ENCODE assay signal across 8 cellular contexts in genomic region chr15:63504979-63505841, GRCh38. TPM values are rescaled to one million over a fixed set of nuclear protein-coding genes. Genes with fewer than 3 reads are reported as not detected.
DNase-seq lines count a peak whose midpoint lies in the region; ATAC-seq and TF ChIP-seq lines count a peak whose summit lies in the region.

No MANE protein-coding gene starts in this region.

- intact Hi-C loops in vagina (cut with DNase I): loop anchor here (5.0 to 10.0 kb wide), 2 partner anchors 90 to 957 kb away; partner anchors contain the start of genes FBXL22 and ZNF609

- TF ChIP-seq CTCF in foreskin fibroblast (IDR thresholded peaks at IDR 0.05; ENCODE audit: low read depth, low read length) (no peak), nephron (IDR thresholded peaks at IDR 0.05; ENCODE audit: unreplicated experiment in 3 of 3) (no peak), vagina (IDR thresholded peaks at IDR 0.05) (peak in 1 of 3 experiments; percentile 26)

- H3K9me3 ChIP-seq in vagina: no peaks in the 10 kb centered on the region

- peaks cover 74% of the 10 kb centered on the region for H3K4me1 Mint-ChIP-seq in nephron

- H3K9me3 Mint-ChIP-seq in nephron: no peaks in the 10 kb centered on the region

- TF ChIP-seq POLR2A in GM18505 (IDR thresholded peaks at IDR 0.05; ENCODE audit: borderline replicate concordance, extremely low read depth, insufficient read depth, insufficient read length) (peak; percentile 28), vagina (IDR thresholded peaks at IDR 0.05) (peak in 1 of 2 donors; percentile 7)

- peak overlapping the region; percentile 89 to 93 (median 91) for H3K4me3 Mint-ChIP-seq in nephron

- peak overlapping the region; percentile 76 to 87 for H3K4me3 ChIP-seq in foreskin fibroblast (ENCODE audit: low read depth in 1 of 2, low read length in 2 of 2)
- H3K4me3 ChIP-seq in vagina: peak overlapping the region; percentile 82 to 92

- peak overlapping the region; percentile 68 to 98 (median 86) for H3K27ac Mint-ChIP-seq in nephron

- H3K36me3 Mint-ChIP-seq in nephron (ENCODE audit: low read depth): no peaks in the 10 kb centered on the region

- no peaks in the 10 kb centered on the region for H3K36me3 ChIP-seq in vagina

- DNase-seq in AG08395 (ENCODE audit: low spot score) (peak; percentile 26), NOMO-1 treated with DMSO at 0.1 percent for 48 hours (lab: John Stamatoyannopoulos, UW; ENCODE audit: unreplicated experiment) (peak; percentile 74), activated gamma-delta T cell treated with Interleukin-2 at 50 U/mL for 16 hours (peak; percentile 34), foreskin fibroblast (peak in 1 of 2 donors; percentile 73), vagina (ENCODE audit: extremely low spot score in 2 of 2) (no peak)

- H3K27me3 ChIP-seq in vagina: no peaks in the 10 kb centered on the region

- ATAC-seq in GM18505 (IDR thresholded peaks at IDR 0.05; ENCODE audit: unreplicated experiment) (peak; percentile 10), HG03354 (IDR thresholded peaks at IDR 0.05; ENCODE audit: poor library complexity, severe bottlenecking, unreplicated experiment) (peak; percentile 10)

- H3K4me1 ChIP-seq in vagina: peaks cover 82% of the 10 kb centered on the region

- peaks cover 3% of the 10 kb centered on the region for H3K27me3 Mint-ChIP-seq in nephron (ENCODE audit: low read depth)

- peak overlapping the region; percentile 97 for H3K27ac ChIP-seq in vagina

RNA-seq across cellular contexts. Expression of gene USP3, which starts 0.8 kb away (rescaled TPM):
- 39.5 TPM for total RNA-seq in vagina

Comparison
In these comparisons a context has a peak if more than half of its experiments do, and no peak if none do; other contexts are left out.
1. DNase-seq: peak in AG08395 (single experiment), NOMO-1 treated with DMSO at 0.1 percent for 48 hours (single experiment) and activated gamma-delta T cell treated with Interleukin-2 at 50 U/mL for 16 hours (single experiment); none in vagina (0 of 2).